2 cellular contexts compared by ENCODE assay signal in genomic region chr11:17572359-17572690, GRCh38.
TF ChIP-seq lines count a peak whose summit lies in the region.

No MANE protein-coding gene starts in this region.

TF ChIP-seq in GM12878, 131 proteins besides CTCF, POLR2A, EP300 and RAD21:
- peak; percentile 39 for TF ChIP-seq SPI1 (IDR thresholded peaks at IDR 0.05; ENCODE audit: borderline replicate concordance, insufficient read depth, low read depth, low read length)
- TF ChIP-seq TCF7 (IDR thresholded peaks at IDR 0.05; ENCODE audit: borderline replicate concordance), result no peak
- no peak for TF ChIP-seq MEF2A (IDR thresholded peaks at IDR 0.05; ENCODE audit: insufficient read depth, low read depth, low read length)
- TF ChIP-seq MYB (IDR thresholded peaks at IDR 0.05; ENCODE audit: borderline replicate concordance, low read depth, low read length), result no peak
- no peak for TF ChIP-seq SIN3A (IDR thresholded peaks at IDR 0.05; ENCODE audit: low read depth, low read length)
- TF ChIP-seq RAD51 (IDR thresholded peaks at IDR 0.05), result no peak
- no peak for TF ChIP-seq MTA2 (IDR thresholded peaks at IDR 0.05; ENCODE audit: low read depth)

TF ChIP-seq in WTC11, 78 proteins besides CTCF, POLR2A, EP300 and RAD21:
- TF ChIP-seq RELA (CRISPR knock-in tag; IDR thresholded peaks at IDR 0.05; ENCODE audit: borderline replicate concordance), result no peak
